In the genomic region with DNA sequence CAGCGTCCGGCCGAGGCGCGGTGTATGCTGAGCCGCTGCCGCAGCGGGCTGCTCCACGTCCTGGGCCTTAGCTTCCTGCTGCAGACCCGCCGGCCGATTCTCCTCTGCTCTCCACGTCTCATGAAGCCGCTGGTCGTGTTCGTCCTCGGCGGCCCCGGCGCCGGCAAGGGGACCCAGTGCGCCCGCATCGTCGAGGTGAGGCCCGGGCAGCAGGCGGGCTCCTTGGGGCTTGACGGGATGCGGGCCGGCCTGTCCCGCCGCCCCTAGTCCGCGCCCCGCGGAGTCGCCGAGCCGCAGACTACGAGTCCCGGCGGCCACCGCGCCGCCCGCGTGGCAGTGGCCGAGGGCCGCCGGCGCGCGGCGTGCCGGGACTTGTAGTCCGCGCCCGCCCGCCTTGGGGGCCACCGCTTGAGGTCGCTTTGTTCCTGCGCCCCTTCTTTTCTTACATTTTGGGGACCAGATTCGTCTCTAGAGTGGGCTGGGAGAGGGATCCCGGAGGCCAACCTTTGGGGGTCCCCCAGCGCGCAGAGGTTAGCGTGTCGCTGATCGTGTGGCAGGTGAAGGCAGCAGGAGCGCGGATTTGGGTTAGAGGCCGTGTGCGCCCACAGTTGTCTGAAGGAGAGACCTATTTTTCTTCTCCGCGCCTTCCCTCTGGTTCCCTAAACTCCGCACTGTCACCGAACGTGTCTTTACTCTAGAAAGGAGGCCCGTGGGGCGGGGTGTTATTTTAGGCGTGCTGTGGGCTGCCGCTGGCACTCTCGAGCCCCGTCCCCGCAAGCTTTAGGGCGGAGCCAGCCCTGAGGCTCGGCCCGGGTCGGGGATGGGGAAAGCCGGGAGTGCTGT, we compare ENCODE assay signal across 8 cellular contexts. TPM values are rescaled to one million over a fixed set of nuclear protein-coding genes. Genes with fewer than 3 reads are reported as not detected.
DNase-seq lines count a peak whose midpoint lies in the region; ATAC-seq and TF ChIP-seq lines count a peak whose summit lies in the region.

No MANE protein-coding gene starts in this region.

- H3K4me3 ChIP-seq in WI38 (ENCODE audit: low read depth, low read length), result peak overlapping the region; percentile 90
- H3K4me3 ChIP-seq in kidney epithelial cell (ENCODE audit: low read depth, low read length), result peak overlapping the region; percentile 97

- ATAC-seq in GM18511 (IDR thresholded peaks at IDR 0.05; ENCODE audit: unreplicated experiment) (peak; percentile 87), HG02981 (IDR thresholded peaks at IDR 0.05; ENCODE audit: unreplicated experiment) (peak; percentile 87)

- H3K27ac ChIP-seq in caudate nucleus (ENCODE audit: low read depth, low read length), result peak overlapping the region; percentile 97

- no peaks in the 10 kb centered on the region for H3K27me3 ChIP-seq in kidney epithelial cell (ENCODE audit: control insufficient read depth, insufficient read depth, low read length)

- in situ Hi-C loops in ACHN (cut with HindIII; ENCODE audit: low pct_ligation_motif_present, low pct_unique_long_range_greater_than_20kb, low sequenced_read_pairs), result no loop called here

- no peak for TF ChIP-seq CTCF in WI38 (IDR thresholded peaks at IDR 0.05; ENCODE audit: low read depth, low read length)
- no peak for TF ChIP-seq CTCF in kidney epithelial cell (IDR thresholded peaks at IDR 0.05; ENCODE audit: insufficient read depth, low read length, poor library complexity, severe bottlenecking)

- peak; percentile 77 for DNase-seq in ACHN
- peak; percentile 82 for DNase-seq in NCI-H2107 treated with DMSO at 0.1 percent for 48 hours (lab: John Stamatoyannopoulos, UW; ENCODE audit: unreplicated experiment)
- peak in 60 of 61 donors; percentile 21 to 88 (median 72) for DNase-seq in caudate nucleus (lab: John Stamatoyannopoulos, UW)
- DNase-seq in kidney epithelial cell (ENCODE audit: low read depth), result no peak
- DNase-seq in stimulated activated CD4-positive, alpha-beta T cell treated with anti-CD3 and anti-CD28 coated beads, Interleukin-15, amount 100 ng/mL, for 24 hours, result peak; percentile 82

- H3K36me3 ChIP-seq in kidney epithelial cell (ENCODE audit: control insufficient read depth, insufficient read depth, low read length), result no peaks in the 10 kb centered on the region

RNA-seq across cellular contexts. Expression of gene CMPK1, which starts 0.6 kb away (rescaled TPM):
- 62.0 and 74.7 TPM in 2 replicates for total RNA-seq in kidney epithelial cell

RNA-seq across cellular contexts. Expression of gene STIL, which starts 20.2 kb away (rescaled TPM):
- total RNA-seq in kidney epithelial cell, result 4.9 and 5.5 TPM in 2 replicates
